Comparison of ENCODE assay signal across 32 cellular contexts in genomic region chr7:141478845-141479244, GRCh38.
A peak's percentile ranks its signal among the peaks of the same experiment; 100 is the strongest.
DNase-seq lines count a peak whose midpoint lies in the region; ATAC-seq, FAIRE-seq and TF ChIP-seq lines count a peak whose summit lies in the region.
"Had no signal": no experiment of that assay in that cellular context is flagged by ENCODE, and none has a peak within 500 bp of the region (broad histone marks: within the 10 kb centered on the region; RNA-seq: fewer than 3 reads in every experiment).

No MANE protein-coding gene starts in this region.

- TF ChIP-seq CTCF in heart left ventricle (IDR thresholded peaks at IDR 0.05) (no peak), HEK293 (tag by site-specific recombination; IDR thresholded peaks at IDR 0.05) (no peak), K562 (IDR thresholded peaks at IDR 0.05 in 2 of 3, conservative IDR thresholded peaks at IDR 0.05 in 1 of 3; ENCODE audit: insufficient read depth in 2 of 3, low read depth in 1 of 3, low read length in 3 of 3) (no peak)

- FAIRE-seq in K562 (lab: Jason Lieb, UNC), result no peak
- FAIRE-seq: A204.1, A549, D721Med had no signal

- TF ChIP-seq EP300 in K562 (IDR thresholded peaks at IDR 0.05; ENCODE audit: low read length), result no peak

- in situ Hi-C loops in K562 (cut with MboI), result no loop called here

- no peaks in the 10 kb centered on the region for H3K36me3 ChIP-seq in heart left ventricle
- no peaks in the 10 kb centered on the region for H3K36me3 ChIP-seq in HEK293 (ENCODE audit: control insufficient read depth in 2 of 2, insufficient read depth in 1 of 2, low read length in 2 of 2)
- no peaks in the 10 kb centered on the region for H3K36me3 ChIP-seq in K562 (ENCODE audit: control insufficient read depth, insufficient read depth, low read length)
- H3K36me3 ChIP-seq: BE2C; BLaER1; BLaER1 treated with 17β-estradiol and CSF1 and Interleukin-3, amounts not matched to agents 10 nM and 100 nM had no signal

- no peaks in the 10 kb centered on the region for H4K20me1 ChIP-seq in K562 (replicated peaks; ENCODE audit: control insufficient read depth, insufficient read depth, low read length)
- H4K20me1 ChIP-seq: BLaER1; BLaER1 treated with 17β-estradiol and CSF1 and Interleukin-3, amounts not matched to agents 10 nM and 100 nM had no signal

- H3K27ac ChIP-seq in heart left ventricle (no peak overlapping the region), HEK293 (ENCODE audit: extremely low read depth, low read depth, low read length) (no peak overlapping the region), K562 (ENCODE audit: extremely low read depth, low read depth, low read length) (no peak overlapping the region)
- H3K27ac ChIP-seq: 22Rv1; A549; BLaER1; BLaER1 treated with 17β-estradiol and CSF1 and Interleukin-3, amounts not matched to agents 10 nM and 100 nM; C4-2B had no signal

- H3K27me3 ChIP-seq in heart left ventricle (no peaks in the 10 kb centered on the region), K562 (ENCODE audit: control insufficient read depth in 2 of 2, insufficient read depth in 2 of 2, low read length in 2 of 2) (peaks cover 15 to 26% of the 10 kb centered on the region in 2 experiments; a peak in 4 of 5 replicates)
- H3K27me3 ChIP-seq: BE2C; BLaER1; BLaER1 treated with 17β-estradiol and CSF1 and Interleukin-3, amounts not matched to agents 10 nM and 100 nM had no signal

- CTCF ChIA-PET in HEK293 (lab: Yijun Ruan, JAX) (no interaction called here), K562 (lab: Yijun Ruan, JAX; ENCODE audit: low intra/inter-chr PET ratio) (no interaction called here)

- H3K4me1 ChIP-seq in heart left ventricle, result peaks cover 0 to 29% (median 5%) of the 10 kb centered on the region in 12 donors
- H3K4me1 ChIP-seq in HEK293 (ENCODE audit: control insufficient read depth, insufficient read depth, low read length), result no peaks in the 10 kb centered on the region
- H3K4me1 ChIP-seq in K562 (replicated peaks in 1 of 2; ENCODE audit: control insufficient read depth in 2 of 2, insufficient read depth in 2 of 2, low read length in 2 of 2), result no peaks in the 10 kb centered on the region
- H3K4me1 ChIP-seq: A549, BLaER1, Caco-2 had no signal

- H3K4me2 ChIP-seq in K562 (ENCODE audit: insufficient read depth, low read length), result no peak overlapping the region
- H3K4me2 ChIP-seq: A549; BLaER1; BLaER1 treated with 17β-estradiol and CSF1 and Interleukin-3, amounts not matched to agents 10 nM and 100 nM had no signal

- H2AFZ ChIP-seq in K562 (ENCODE audit: low read depth, low read length), result no peak overlapping the region

- H3K9ac ChIP-seq in K562 (ENCODE audit: insufficient read depth in 1 of 2, low read depth in 2 of 2, low read length in 2 of 2), result no peak overlapping the region
- H3K9ac ChIP-seq: BLaER1; BLaER1 treated with 17β-estradiol and CSF1 and Interleukin-3, amounts not matched to agents 10 nM and 100 nM had no signal

- WGBS in heart left ventricle, 4 donors, result 91 to 98% (median 95%) methylated on average over 3 to 4 of the region's 4 CpGs
- 0% methylated on average over 4 of the region's 4 CpGs for WGBS in K562 (ENCODE audit: insufficient coverage, low coverage, missing lambda C conversion rate)

- BruUV-seq in K562 (replicated peaks; lab: Mats Ljungman, UMichigan), result no TSS peak

- TF ChIP-seq POLR2A in heart left ventricle (IDR thresholded peaks at IDR 0.05) (no peak), K562 (conservative IDR thresholded peaks at IDR 0.05) (no peak)

- ATAC-seq in heart left ventricle, result no peak
- ATAC-seq in K562, result peak; percentile 50; the same call in 2 of the 3 replicates
- ATAC-seq: A549; CD8-positive, alpha-beta T cell had no signal

- DNase-seq in cardiac septum (ENCODE audit: low spot score) (peak; percentile 19), heart left ventricle (no peak), K562 (ENCODE audit: extremely low read depth in 1 of 4, low spot score in 3 of 4) (no peak), DMS79 (lab: John Stamatoyannopoulos, UW) (no peak), NCI-H1105 (lab: John Stamatoyannopoulos, UW) (no peak)
- DNase-seq: 8988T; ACHN; AML-193; BE2C; C1 segment of cervical spinal cord; Caco-2; Calu3; CD4-positive, alpha-beta memory T cell; CD4-positive, alpha-beta T cell; CD4-positive, CD25-positive, alpha-beta regulatory T cell; CD8-positive, alpha-beta memory T cell; CD8-positive, alpha-beta T cell; COR-L47; DMS 273 treated with DMSO at 0.1 percent for 48 hours; DMS153; DMS53; DMS79 treated with DMSO at 0.1 percent for 48 hours; DND-41; EL had no signal

- no peak for TF ChIP-seq RAD21 in K562 (CRISPR knock-in tag; conservative IDR thresholded peaks at IDR 0.05 in 1 of 2, IDR thresholded peaks at IDR 0.05 in 1 of 2)

- POLR2A ChIA-PET in HEK293 (lab: Yijun Ruan, JAX) (no interaction called here), K562 (lab: Yijun Ruan, JAX) (interaction anchor here (0.6 kb wide), 1 partner anchor 14 kb away, joined by 3 read pairs; no protein-coding TSS in a partner anchor)

- H3K4me3 ChIP-seq in heart left ventricle (no peak overlapping the region), HEK293 (ENCODE audit: low read depth, low read length) (no peak overlapping the region), K562 (no peak overlapping the region)
- H3K4me3 ChIP-seq: A549; BLaER1; BLaER1 treated with 17β-estradiol and CSF1 and Interleukin-3, amounts not matched to agents 10 nM and 100 nM had no signal

- intact Hi-C loops in cardiac septum (cut with DNase I), result no loop called here
- intact Hi-C loops in heart left ventricle (cut with DNase I), result no loop called here
- intact Hi-C loops in K562 (cut with micrococcal nuclease), result no loop called here

- H3K9me3 ChIP-seq in heart left ventricle (no peaks in the 10 kb centered on the region), HEK293 (ENCODE audit: control insufficient read depth, insufficient read depth, low read depth, low read length) (no peaks in the 10 kb centered on the region), K562 (replicated peaks; ENCODE audit: control insufficient read depth, insufficient read depth, low read depth, low read length) (no peaks in the 10 kb centered on the region)
- H3K9me3 ChIP-seq: BE2C, BLaER1, Caco-2 had no signal

- no peaks in the 10 kb centered on the region for H3K9me1 ChIP-seq in K562 (ENCODE audit: control insufficient read depth, insufficient read depth, low read length)

- H3K79me2 ChIP-seq in K562 (ENCODE audit: control insufficient read depth, insufficient read depth, low read length), result no peaks in the 10 kb centered on the region

TF ChIP-seq in HEK293, 187 proteins besides CTCF, POLR2A, EP300 and RAD21:
- TF ChIP-seq ZNF10 (tag by site-specific recombination; IDR thresholded peaks at IDR 0.05), result 0 out of 2 replicates have a peak, but pooled peaks have one; percentile 24
- TF ChIP-seq ZNF174 (tag by site-specific recombination; IDR thresholded peaks at IDR 0.05), result no peak

TF ChIP-seq in K562, 482 proteins besides CTCF, POLR2A, EP300 and RAD21 (continues in another document):
- TF ChIP-seq ZNF133 (CRISPR knock-in tag; IDR thresholded peaks at IDR 0.05), result no peak
- TF ChIP-seq ZNF318 (IDR thresholded peaks at IDR 0.05; ENCODE audit: borderline replicate concordance in 1 of 2, low read depth in 1 of 2), result no peak
- no peak for TF ChIP-seq BRF1 (IDR thresholded peaks at IDR 0.05; ENCODE audit: borderline replicate concordance, extremely low read depth, insufficient read length)
